1 cellular context compared by ENCODE assay signal in genomic region chr3:133944641-133945441, GRCh38.
TF ChIP-seq lines count a peak whose summit lies in the region.

No MANE protein-coding gene starts in this region.

TF ChIP-seq in GM23338, 12 proteins besides CTCF, POLR2A, EP300 and RAD21 (continued from another document):
- TF ChIP-seq ZNF462 (CRISPR knock-in tag; IDR thresholded peaks at IDR 0.05) (no peak), NANOG (IDR thresholded peaks at IDR 0.05; ENCODE audit: borderline replicate concordance) (no peak), CREB1 (CRISPR knock-in tag; IDR thresholded peaks at IDR 0.05; ENCODE audit: low read depth) (no peak), EZH2 (IDR thresholded peaks at IDR 0.05; ENCODE audit: low read depth, unreplicated experiment) (no peak), ZNF331 (CRISPR knock-in tag; IDR thresholded peaks at IDR 0.05; ENCODE audit: low read depth) (no peak), REST (IDR thresholded peaks at IDR 0.05; ENCODE audit: unreplicated experiment) (no peak), ZNF114 (CRISPR knock-in tag; IDR thresholded peaks at IDR 0.05) (no peak)
- TF ChIP-seq, protein P1, sequence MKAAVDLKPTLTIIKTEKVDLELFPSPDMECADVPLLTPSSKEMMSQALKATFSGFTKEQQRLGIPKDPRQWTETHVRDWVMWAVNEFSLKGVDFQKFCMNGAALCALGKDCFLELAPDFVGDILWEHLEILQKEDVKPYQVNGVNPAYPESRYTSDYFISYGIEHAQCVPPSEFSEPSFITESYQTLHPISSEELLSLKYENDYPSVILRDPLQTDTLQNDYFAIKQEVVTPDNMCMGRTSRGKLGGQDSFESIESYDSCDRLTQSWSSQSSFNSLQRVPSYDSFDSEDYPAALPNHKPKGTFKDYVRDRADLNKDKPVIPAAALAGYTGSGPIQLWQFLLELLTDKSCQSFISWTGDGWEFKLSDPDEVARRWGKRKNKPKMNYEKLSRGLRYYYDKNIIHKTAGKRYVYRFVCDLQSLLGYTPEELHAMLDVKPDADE (IDR thresholded peaks at IDR 0.05), result no peak
